Comparison of ENCODE assay signal across 8 cellular contexts in genomic region chr2:237700583-237701032, GRCh38.
DNase-seq lines count a peak whose midpoint lies in the region; ATAC-seq and TF ChIP-seq lines count a peak whose summit lies in the region.

No MANE protein-coding gene starts in this region.

- H3K4me3 Mint-ChIP-seq in Calu3 (ENCODE audit: low read depth, unreplicated experiment): no peak overlapping the region

- H3K27me3 Mint-ChIP-seq in Calu3 (ENCODE audit: unreplicated experiment): no peaks in the 10 kb centered on the region

- TF ChIP-seq POLR2A in esophagus muscularis mucosa (IDR thresholded peaks at IDR 0.05; ENCODE audit: low read depth): no peak

- H3K4me3 ChIP-seq in esophagus muscularis mucosa (peak overlapping the region in 2 of 4 donors; percentile 3 to 27), rectal smooth muscle tissue (ENCODE audit: low read length) (peak overlapping the region; percentile 22), upper lobe of right lung (peak overlapping the region; percentile 6)

- ATAC-seq in GM18868 (IDR thresholded peaks at IDR 0.05; ENCODE audit: unreplicated experiment) (peak; percentile 48), upper lobe of right lung (peak; percentile 28), omental fat pad (ENCODE audit: low FRiP score) (no peak)

- peaks cover 100% of the 10 kb centered on the region in 4 donors for H3K4me1 ChIP-seq in esophagus muscularis mucosa
- H3K4me1 ChIP-seq in rectal smooth muscle tissue (ENCODE audit: control insufficient read depth, insufficient read depth, low read length): peaks cover 83% of the 10 kb centered on the region
- peaks cover 100% of the 10 kb centered on the region for H3K4me1 ChIP-seq in upper lobe of right lung

- no peaks in the 10 kb centered on the region for H3K9me3 Mint-ChIP-seq in Calu3 (ENCODE audit: low read depth, unreplicated experiment)

- no peaks in the 10 kb centered on the region for H3K27me3 ChIP-seq in esophagus muscularis mucosa
- H3K27me3 ChIP-seq in rectal smooth muscle tissue (ENCODE audit: control insufficient read depth, insufficient read depth, low read length): no peaks in the 10 kb centered on the region
- H3K27me3 ChIP-seq in upper lobe of right lung: no peaks in the 10 kb centered on the region

- peaks cover 74% of the 10 kb centered on the region for H3K4me1 Mint-ChIP-seq in Calu3 (ENCODE audit: low read depth, unreplicated experiment)

- intact Hi-C loops in esophagus muscularis mucosa (cut with DNase I): no loop called here
- intact Hi-C loops in upper lobe of right lung (cut with DNase I): no loop called here
- intact Hi-C loops in Calu3 (cut with micrococcal nuclease; ENCODE audit: unreplicated experiment): no loop called here

- H3K36me3 ChIP-seq in esophagus muscularis mucosa (no peaks in the 10 kb centered on the region), rectal smooth muscle tissue (ENCODE audit: control insufficient read depth, insufficient read depth, low read length) (no peaks in the 10 kb centered on the region), upper lobe of right lung (no peaks in the 10 kb centered on the region)

- H3K27ac ChIP-seq in esophagus muscularis mucosa (replicated peaks in 1 of 4) (peak overlapping the region; percentile 93 to 100 (median 98)), rectal smooth muscle tissue (ENCODE audit: low read depth, low read length) (peak overlapping the region; percentile 96), upper lobe of right lung (peak overlapping the region; percentile 72)

- WGBS in esophagus muscularis mucosa: 30% methylated on average over 11 of the region's 11 CpGs

- DNase-seq in NCI-H1092 treated with DMSO at 0.1 percent for 48 hours (lab: John Stamatoyannopoulos, UW) (peak; percentile 70), esophagus muscularis mucosa (ENCODE audit: extremely low spot score) (no peak), upper lobe of right lung (peak; percentile 67), Calu3 (no peak), omental fat pad (ENCODE audit: low spot score) (no peak)
- peak; percentile 50 to 81 for DNase-seq in activated CD8-positive, alpha-beta memory T cell treated with anti-CD3 and anti-CD28 coated beads for 4 hours (ENCODE audit: low read depth in 2 of 2)

- H3K36me3 Mint-ChIP-seq in Calu3 (ENCODE audit: insufficient read depth, unreplicated experiment): peaks cover 61% of the 10 kb centered on the region

- H3K9ac ChIP-seq in rectal smooth muscle tissue (ENCODE audit: low read length): no peak overlapping the region

- TF ChIP-seq EP300 in esophagus muscularis mucosa (IDR thresholded peaks at IDR 0.05): no peak

- no TSS peak for BruUV-seq in Calu3 (replicated peaks; lab: Mats Ljungman, UMichigan)

- TF ChIP-seq CTCF in esophagus muscularis mucosa (IDR thresholded peaks at IDR 0.05) (no peak), upper lobe of right lung (IDR thresholded peaks at IDR 0.05) (no peak), Calu3 (IDR thresholded peaks at IDR 0.05; ENCODE audit: unreplicated experiment) (no peak), omental fat pad (IDR thresholded peaks at IDR 0.05) (no peak)

- CTCF ChIA-PET in Calu3 (lab: Charles Lee): interaction anchor here (1.6 kb wide), 1 partner anchor 15 kb away, joined by 3 read pairs; no protein-coding TSS in a partner anchor

- no peak overlapping the region for H3K27ac Mint-ChIP-seq in Calu3 (ENCODE audit: unreplicated experiment)

- H3K9me3 ChIP-seq in esophagus muscularis mucosa (no peaks in the 10 kb centered on the region), upper lobe of right lung (no peaks in the 10 kb centered on the region)

Comparison
In these comparisons a context has a peak if more than half of its experiments do, and no peak if none do; other contexts are left out.
1. DNase-seq: peak in NCI-H1092 treated with DMSO at 0.1 percent for 48 hours (single experiment), activated CD8-positive, alpha-beta memory T cell treated with anti-CD3 and anti-CD28 coated beads for 4 hours (2 of 2) and upper lobe of right lung (single experiment); none in esophagus muscularis mucosa (single experiment), Calu3 (single experiment) and omental fat pad (single experiment).
2. Peak in every context shown above with its lines, with median percentiles within 50 percentile points of each other: H3K27ac ChIP-seq.